1 cellular context compared by ENCODE assay signal in genomic region chr17:8221663-8222379, GRCh38.
TF ChIP-seq lines count a peak whose summit lies in the region.

No MANE protein-coding gene starts in this region.

TF ChIP-seq in HCT116, 20 proteins besides CTCF, POLR2A, EP300 and RAD21 (continued from another document):
- TF ChIP-seq EZH2phosphoT487 (IDR thresholded peaks at IDR 0.05; ENCODE audit: borderline replicate concordance) (no peak), REST (IDR thresholded peaks at IDR 0.05; ENCODE audit: low read depth) (no peak), TCF7L2 (IDR thresholded peaks at IDR 0.05; ENCODE audit: borderline replicate concordance, extremely low read depth, insufficient read depth, insufficient read length) (no peak), ATF3 (IDR thresholded peaks at IDR 0.05) (peak; percentile 98), SIN3A (IDR thresholded peaks at IDR 0.05; ENCODE audit: low read depth) (no peak), SRF (IDR thresholded peaks at IDR 0.05; ENCODE audit: low read depth) (no peak)
TF ChIP-seq in HCT116: peak in this region for 4.
